ENCODE assay signal across 8 cellular contexts in genomic region chr12:31325524-31325875, GRCh38. TPM values are rescaled to one million over a fixed set of nuclear protein-coding genes. Genes with fewer than 3 reads are reported as not detected.
A peak's percentile ranks its signal among the peaks of the same experiment; 100 is the strongest.
DNase-seq lines count a peak whose midpoint lies in the region; ATAC-seq and TF ChIP-seq lines count a peak whose summit lies in the region.

No MANE protein-coding gene starts in this region.

- peaks cover 29% of the 10 kb centered on the region for H3K4me1 Mint-ChIP-seq in activated naive CD8-positive, alpha-beta T cell treated with anti-CD3 and anti-CD28 coated beads, Interleukin-2, amount 10 ng/mL, durations not matched to agents 7 days and 5 days
- peaks cover 26 to 47% of the 10 kb centered on the region in 2 donors for H3K4me1 Mint-ChIP-seq in immature natural killer cell

- no peak for DNase-seq in GM12864 (ENCODE audit: low read depth)
- DNase-seq in activated naive CD8-positive, alpha-beta T cell treated with anti-CD3 and anti-CD28 coated beads, Interleukin-2, amount 10 ng/mL, durations not matched to agents 7 days and 5 days, result no peak
- DNase-seq in immature natural killer cell, result no peak
- DNase-seq in stimulated activated CD4-positive, alpha-beta T cell treated with anti-CD3 and anti-CD28 coated beads, Interleukin-4, amount 100 ng/mL, for 1 hour, result peak; percentile 41
- DNase-seq in SHP77 treated with DMSO at 0.1 percent for 48 hours (lab: John Stamatoyannopoulos, UW), result no peak
- no peak for DNase-seq in NCI-H1930 (lab: John Stamatoyannopoulos, UW)

- peaks cover 2% of the 10 kb centered on the region for H3K36me3 Mint-ChIP-seq in activated naive CD8-positive, alpha-beta T cell treated with anti-CD3 and anti-CD28 coated beads, Interleukin-2, amount 10 ng/mL, durations not matched to agents 7 days and 5 days
- no peaks in the 10 kb centered on the region for H3K36me3 Mint-ChIP-seq in immature natural killer cell

- H3K36me3 ChIP-seq in KOPT-K1 (ENCODE audit: insufficient read depth, low read length), result no peaks in the 10 kb centered on the region

- ATAC-seq in activated naive CD8-positive, alpha-beta T cell treated with anti-CD3 and anti-CD28 coated beads, Interleukin-2, amount 10 ng/mL, durations not matched to agents 7 days and 5 days (ENCODE audit: low read depth), result peak; percentile 0
- ATAC-seq in GM18868 (IDR thresholded peaks at IDR 0.05; ENCODE audit: unreplicated experiment), result no peak

- no peaks in the 10 kb centered on the region for H3K9me3 Mint-ChIP-seq in activated naive CD8-positive, alpha-beta T cell treated with anti-CD3 and anti-CD28 coated beads, Interleukin-2, amount 10 ng/mL, durations not matched to agents 7 days and 5 days
- no peaks in the 10 kb centered on the region for H3K9me3 Mint-ChIP-seq in immature natural killer cell

- POLR2A ChIA-PET in activated naive CD8-positive, alpha-beta T cell treated with anti-CD3 and anti-CD28 coated beads, Interleukin-2, amount 10 ng/mL, durations not matched to agents 7 days and 5 days (lab: Charles Lee), result interaction anchor here (1.0 to 1.2 kb wide), 2 partner anchors 9 to 37 kb away, joined by 3 to 21 read pairs; no protein-coding TSS in a partner anchor

- peak overlapping the region; percentile 98 for H3K27ac Mint-ChIP-seq in activated naive CD8-positive, alpha-beta T cell treated with anti-CD3 and anti-CD28 coated beads, Interleukin-2, amount 10 ng/mL, durations not matched to agents 7 days and 5 days
- peak overlapping the region; percentile 90 to 97 (median 92) for H3K27ac Mint-ChIP-seq in immature natural killer cell

- H3K27ac ChIP-seq in KOPT-K1 (ENCODE audit: low read depth, low read length, poor library complexity, severe bottlenecking), result peak overlapping the region; percentile 83

- H3K9me3 ChIP-seq in KOPT-K1 (ENCODE audit: insufficient read depth, low read length, poor library complexity, severe bottlenecking), result no peaks in the 10 kb centered on the region

- peak overlapping the region; percentile 87 for H3K4me3 Mint-ChIP-seq in activated naive CD8-positive, alpha-beta T cell treated with anti-CD3 and anti-CD28 coated beads, Interleukin-2, amount 10 ng/mL, durations not matched to agents 7 days and 5 days
- peak overlapping the region; percentile 94 to 99 (median 95) for H3K4me3 Mint-ChIP-seq in immature natural killer cell

- peak overlapping the region; percentile 90 for H3K4me3 ChIP-seq in GM12864 (ENCODE audit: low read depth, low read length)

- TF ChIP-seq CTCF in GM12864 (IDR thresholded peaks at IDR 0.05; ENCODE audit: low read depth, low read length, missing control alignments), result no peak

- peaks cover 4% of the 10 kb centered on the region for H3K27me3 Mint-ChIP-seq in activated naive CD8-positive, alpha-beta T cell treated with anti-CD3 and anti-CD28 coated beads, Interleukin-2, amount 10 ng/mL, durations not matched to agents 7 days and 5 days
- H3K27me3 Mint-ChIP-seq in immature natural killer cell (ENCODE audit: low read depth in 3 of 3), result peaks cover 14 to 20% (median 15%) of the 10 kb centered on the region in 3 donors

RNA-seq across cellular contexts. Expression of gene SINHCAF, which starts 0.5 kb away (rescaled TPM):
- 10 to 100 TPM; 74.7 to 86.3 TPM for total RNA-seq in activated naive CD8-positive, alpha-beta T cell treated with anti-CD3 and anti-CD28 coated beads, Interleukin-2, amount 10 ng/mL, durations not matched to agents 7 days and 5 days
- 10 to 100 TPM; 36.8 to 45.7 (median 41.9) TPM for polyA plus RNA-seq in immature natural killer cell
